ENCODE assay signal across 8 cellular contexts in the genomic region with DNA sequence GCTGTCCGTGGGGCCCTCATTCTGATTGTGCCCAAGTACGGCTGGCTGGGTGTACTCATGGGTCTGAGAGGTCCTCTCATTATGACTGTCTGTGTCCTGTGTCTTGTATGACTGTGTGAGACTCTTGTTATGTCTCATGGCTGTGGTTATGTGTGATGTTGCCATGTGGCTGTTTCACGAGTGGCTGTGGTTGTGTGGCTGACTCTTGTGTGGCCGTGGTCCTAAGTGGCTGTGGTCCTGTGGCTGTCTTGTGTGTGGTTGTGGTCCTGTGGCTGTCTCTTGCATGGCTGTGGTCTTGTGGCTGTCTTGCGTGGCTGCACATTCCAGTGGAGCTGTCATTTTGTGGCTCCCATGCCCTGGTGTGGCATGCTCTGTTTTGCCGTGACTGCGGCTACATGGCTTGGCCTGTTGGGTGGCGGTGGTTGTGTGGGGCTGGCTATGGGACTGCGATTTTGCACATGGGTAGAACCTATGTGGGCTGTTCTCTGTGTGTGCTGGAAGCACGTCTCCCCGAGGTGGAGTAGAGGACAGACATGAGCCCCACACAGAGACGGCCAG. TPM values are rescaled to one million over a fixed set of nuclear protein-coding genes. Genes with fewer than 3 reads are reported as not detected.
DNase-seq lines count a peak whose midpoint lies in the region; ATAC-seq and TF ChIP-seq lines count a peak whose summit lies in the region.

No MANE protein-coding gene starts in this region.

- peak overlapping the region in 22 of 59 donors; percentile 4 to 63 (median 52) for H3K4me3 ChIP-seq in dorsolateral prefrontal cortex

- intact Hi-C loops in activated B cell treated with CpG ODN at 0.5 μM for 24 hours (cut with micrococcal nuclease) = loop anchor here (5.0 kb wide), 2 partner anchors 263 to 308 kb away; partner anchors contain the start of genes JUNB and MAST1
- intact Hi-C loops in dorsolateral prefrontal cortex (cut with DNase I) = no loop called here

- peak overlapping the region in 56 of 59 donors; percentile 20 to 100 (median 84) for H3K27ac ChIP-seq in dorsolateral prefrontal cortex

- CTCF ChIA-PET in activated B cell treated with CpG ODN at 0.5 μM for 24 hours (lab: Charles Lee) = interaction anchor here (1.1 to 1.5 kb wide), 3 partner anchors 53 to 161 kb away, joined by 3 to 4 read pairs (median 3); no protein-coding TSS in a partner anchor

- TF ChIP-seq CTCF in GM20000 (IDR thresholded peaks at IDR 0.05; ENCODE audit: extremely low read depth, missing control alignments) (no peak), activated B cell treated with CpG ODN at 0.5 μM for 24 hours (IDR thresholded peaks at IDR 0.05) (no peak), dorsolateral prefrontal cortex (IDR thresholded peaks at IDR 0.05 in 54 of 56, conservative IDR thresholded peaks at IDR 0.05 in 2 of 56; ENCODE audit: low read depth in 1 of 56, partially characterized antibody in 56 of 56) (no peak)

- peaks cover 21% of the 10 kb centered on the region for H3K36me3 Mint-ChIP-seq in activated B cell treated with CpG ODN at 0.5 μM for 24 hours (ENCODE audit: low read depth)

- no peaks in the 10 kb centered on the region for H3K9me3 Mint-ChIP-seq in activated B cell treated with CpG ODN at 0.5 μM for 24 hours

- peak overlapping the region; percentile 90 for H3K27ac Mint-ChIP-seq in activated B cell treated with CpG ODN at 0.5 μM for 24 hours

- ATAC-seq in activated B cell treated with CpG ODN at 0.5 μM for 24 hours (ENCODE audit: low read depth) (no peak), GM19395 (IDR thresholded peaks at IDR 0.05; ENCODE audit: unreplicated experiment) (no peak), HG02588 (IDR thresholded peaks at IDR 0.05; ENCODE audit: unreplicated experiment) (no peak), GM19328 (IDR thresholded peaks at IDR 0.05; ENCODE audit: unreplicated experiment) (no peak)

- DNase-seq in GM20000 (ENCODE audit: low spot score) (peak; percentile 91), activated B cell treated with CpG ODN at 0.5 μM for 24 hours (peak; percentile 57), dorsolateral prefrontal cortex (no peak), mucosa of gallbladder (ENCODE audit: low spot score) (no peak)
- DNase-seq in stimulated activated CD4-positive, alpha-beta T cell treated with anti-CD3 and anti-CD28 coated beads, Interleukin-1b, Interleukin-23, amount 100 ng/mL, for 48 hours = peak; percentile 81

- no peaks in the 10 kb centered on the region for H3K27me3 Mint-ChIP-seq in activated B cell treated with CpG ODN at 0.5 μM for 24 hours

- H3K4me3 Mint-ChIP-seq in activated B cell treated with CpG ODN at 0.5 μM for 24 hours = peak overlapping the region; percentile 74

- POLR2A ChIA-PET in activated B cell treated with CpG ODN at 0.5 μM for 24 hours (lab: Charles Lee) = interaction anchor here (0.6 to 8.8 kb wide), 12 partner anchors 16 to 161 kb away, joined by 3 to 158 read pairs (median 10); partner anchors contain the start of genes GADD45GIP1, IER2, NACC1 and STX10

- no peaks in the 10 kb centered on the region for H3K27me3 ChIP-seq in dorsolateral prefrontal cortex

- peaks cover 76% of the 10 kb centered on the region for H3K4me1 Mint-ChIP-seq in activated B cell treated with CpG ODN at 0.5 μM for 24 hours

RNA-seq across cellular contexts. Expression of gene LYL1, which starts 2.5 kb away (rescaled TPM):
- total RNA-seq in activated B cell treated with CpG ODN at 0.5 μM for 24 hours = 67.1 and 74.8 TPM in 2 replicates
- total RNA-seq in dorsolateral prefrontal cortex = 10 to 100 TPM in 2 of 120 experiments, 1 to 10 TPM in 118; 1.0 to 11.8 (median 4.5) TPM
- total RNA-seq in mucosa of gallbladder = 11.7 TPM

RNA-seq across cellular contexts. Expression of gene TRMT1, which starts 16.4 kb away (rescaled TPM):
- total RNA-seq in activated B cell treated with CpG ODN at 0.5 μM for 24 hours (111 and 113 TPM in 2 replicates), dorsolateral prefrontal cortex (10 to 100 TPM; 30.6 to 70.9 (median 40.8) TPM), mucosa of gallbladder (35.0 TPM)

RNA-seq across cellular contexts. Expression of gene NACC1, which starts 18.0 kb away (rescaled TPM):
- 62.1 and 68.8 TPM in 2 replicates for total RNA-seq in activated B cell treated with CpG ODN at 0.5 μM for 24 hours
- total RNA-seq in dorsolateral prefrontal cortex = 100 to 1,000 TPM in 5 of 120 experiments, 10 to 100 TPM in 115; 54.8 to 122 (median 79.3) TPM
- total RNA-seq in mucosa of gallbladder = 72.0 TPM

RNA-seq across cellular contexts. Expression of gene STX10, which starts 50.1 kb away (rescaled TPM):
- total RNA-seq in activated B cell treated with CpG ODN at 0.5 μM for 24 hours (41.7 and 43.6 TPM in 2 replicates), dorsolateral prefrontal cortex (10 to 100 TPM; 21.7 to 50.2 (median 33.8) TPM), mucosa of gallbladder (57.7 TPM)

RNA-seq across cellular contexts. Expression of gene IER2, which starts 50.1 kb away (rescaled TPM):
- total RNA-seq in activated B cell treated with CpG ODN at 0.5 μM for 24 hours (116 and 119 TPM in 2 replicates), dorsolateral prefrontal cortex (10 to 100 TPM; 15.7 to 43.8 (median 25.6) TPM), mucosa of gallbladder (103 TPM)

Comparison
In these comparisons a context has a peak if more than half of its experiments do, and no peak if none do; other contexts are left out.
1. DNase-seq: peak in GM20000 (single experiment), activated B cell treated with CpG ODN at 0.5 μM for 24 hours (single experiment) and stimulated activated CD4-positive, alpha-beta T cell treated with anti-CD3 and anti-CD28 coated beads, Interleukin-1b, Interleukin-23, amount 100 ng/mL, for 48 hours (single experiment); none in dorsolateral prefrontal cortex (0 of 10) and mucosa of gallbladder (single experiment).